In the genomic region with DNA sequence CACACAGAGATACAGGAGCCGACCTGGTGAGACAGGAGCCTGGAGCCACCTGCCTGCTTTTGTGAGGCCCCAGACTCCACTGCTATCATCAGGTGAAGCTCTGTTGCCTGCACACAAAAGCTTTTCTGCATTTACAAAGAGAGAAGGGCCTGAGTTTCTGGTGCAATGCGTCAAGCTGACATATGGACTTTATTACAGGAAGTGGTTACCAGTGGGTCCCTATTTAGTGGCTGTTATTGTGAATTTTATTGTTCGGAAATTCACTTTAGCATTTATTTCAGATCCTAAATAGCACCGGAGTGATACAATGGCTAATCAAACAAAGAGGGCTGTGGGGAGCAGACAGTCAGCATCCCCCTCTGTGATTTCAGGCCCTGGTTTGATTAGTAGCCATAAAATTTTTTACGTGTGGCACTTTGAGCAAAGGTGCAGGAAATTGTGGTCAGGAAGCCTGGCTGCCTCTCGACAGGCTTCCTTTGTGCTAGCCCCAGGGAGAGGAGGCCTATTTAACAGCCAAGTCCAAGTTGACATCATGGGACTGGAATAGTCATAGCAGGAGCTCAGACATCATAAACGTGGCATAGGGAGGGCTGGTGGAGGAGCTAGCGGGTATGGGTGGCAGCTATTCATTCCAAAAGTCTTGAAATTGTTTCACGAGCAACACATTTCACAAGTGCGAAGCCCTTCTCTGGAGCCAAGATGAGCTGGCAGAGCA, we compare ENCODE assay signal across 8 cellular contexts. TPM values are rescaled to one million over a fixed set of nuclear protein-coding genes. Genes with fewer than 3 reads are reported as not detected.
DNase-seq lines count a peak whose midpoint lies in the region; ATAC-seq, FAIRE-seq and TF ChIP-seq lines count a peak whose summit lies in the region.

No MANE protein-coding gene starts in this region.

- TF ChIP-seq CTCF in heart right ventricle (IDR thresholded peaks at IDR 0.05), result no peak
- TF ChIP-seq CTCF in lower leg skin (IDR thresholded peaks at IDR 0.05), result no peak

- intact Hi-C loops in heart right ventricle (cut with DNase I), result loop anchor here in 1 of 10 donors (10.0 kb wide), 1 partner anchor 62 kb away; no protein-coding TSS in a partner anchor
- intact Hi-C loops in lower leg skin (cut with DNase I; ENCODE audit: low total_unique reads), result no loop called here

- peaks cover 10 to 90% (median 56%) of the 10 kb centered on the region in 9 donors for H3K4me1 ChIP-seq in heart right ventricle

- peaks cover 19% of the 10 kb centered on the region for H3K4me1 Mint-ChIP-seq in activated CD4-positive, alpha-beta T cell treated with anti-CD3 and anti-CD28 coated beads, Interleukin-2, amount 10 ng/mL, durations not matched to agents 7 days and 5 days

- DNase-seq in H54 (ENCODE audit: insufficient read length, low spot score) (peak; percentile 90), NCI-H146 treated with DMSO at 0.1 percent for 48 hours (lab: John Stamatoyannopoulos, UW; ENCODE audit: unreplicated experiment) (peak; percentile 72), heart right ventricle (peak in 1 of 2 donors; percentile 65), OCI-M2 (lab: John Stamatoyannopoulos, UW; ENCODE audit: unreplicated experiment) (no peak), lower leg skin (ENCODE audit: low spot score in 2 of 2) (no peak)
- DNase-seq in activated CD4-positive, alpha-beta T cell treated with anti-CD3 and anti-CD28 coated beads, Interleukin-2, amount 10 ng/mL, durations not matched to agents 7 days and 5 days, result peak; percentile 20
- DNase-seq in stimulated activated CD8-positive, alpha-beta memory T cell treated with anti-CD3 and anti-CD28 coated beads, Interleukin-4, amount 100 ng/mL, for 48 hours, result peak; percentile 60

- H3K27ac Mint-ChIP-seq in activated CD4-positive, alpha-beta T cell treated with anti-CD3 and anti-CD28 coated beads, Interleukin-2, amount 10 ng/mL, durations not matched to agents 7 days and 5 days, result peak overlapping the region; percentile 31

- CTCF ChIA-PET in activated CD4-positive, alpha-beta T cell treated with anti-CD3 and anti-CD28 coated beads, Interleukin-2, amount 10 ng/mL, durations not matched to agents 7 days and 5 days (lab: Charles Lee), result interaction anchor here (1.5 to 1.9 kb wide), 2 partner anchors 9 to 13 kb away, joined by 3 to 6 read pairs; no protein-coding TSS in a partner anchor

- H3K36me3 ChIP-seq in heart right ventricle, result peaks cover 0 to 93% (median 0%) of the 10 kb centered on the region in 9 donors

- WGBS in heart right ventricle, 2 donors, result 52 to 62% methylated on average over 10 of the region's 10 CpGs
- 36 to 46% methylated on average over 10 of the region's 10 CpGs for WGBS in lower leg skin, 2 donors

- H3K9me3 Mint-ChIP-seq in activated CD4-positive, alpha-beta T cell treated with anti-CD3 and anti-CD28 coated beads, Interleukin-2, amount 10 ng/mL, durations not matched to agents 7 days and 5 days, result no peaks in the 10 kb centered on the region

- H3K9me3 ChIP-seq in heart right ventricle, result peaks cover 0 to 9% (median 0%) of the 10 kb centered on the region in 11 donors

- no peaks in the 10 kb centered on the region for H3K27me3 ChIP-seq in heart right ventricle

- H3K36me3 Mint-ChIP-seq in activated CD4-positive, alpha-beta T cell treated with anti-CD3 and anti-CD28 coated beads, Interleukin-2, amount 10 ng/mL, durations not matched to agents 7 days and 5 days (ENCODE audit: low read depth), result no peaks in the 10 kb centered on the region

- H3K27ac ChIP-seq in heart right ventricle, result peak overlapping the region in 9 of 10 donors; percentile 53 to 84 (median 70)

- H3K27me3 Mint-ChIP-seq in activated CD4-positive, alpha-beta T cell treated with anti-CD3 and anti-CD28 coated beads, Interleukin-2, amount 10 ng/mL, durations not matched to agents 7 days and 5 days, result peaks cover 8% of the 10 kb centered on the region

- TF ChIP-seq POLR2A in H54 (IDR thresholded peaks at IDR 0.05; ENCODE audit: low read depth, low read length) (no peak), lower leg skin (IDR thresholded peaks at IDR 0.05) (no peak)

- POLR2A ChIA-PET in activated CD4-positive, alpha-beta T cell treated with anti-CD3 and anti-CD28 coated beads, Interleukin-2, amount 10 ng/mL, durations not matched to agents 7 days and 5 days (lab: Charles Lee), result interaction anchor here (0.6 kb wide), 1 partner anchor 1709 kb away, joined by 6 read pairs; no protein-coding TSS in a partner anchor

- no peak overlapping the region for H3K4me3 ChIP-seq in heart right ventricle
- H3K4me3 ChIP-seq in lower leg skin (ENCODE audit: low read depth, poor library complexity, severe bottlenecking), result no peak overlapping the region

- H3K4me3 Mint-ChIP-seq in activated CD4-positive, alpha-beta T cell treated with anti-CD3 and anti-CD28 coated beads, Interleukin-2, amount 10 ng/mL, durations not matched to agents 7 days and 5 days, result no peak overlapping the region

- ATAC-seq in GM18499 (IDR thresholded peaks at IDR 0.05; ENCODE audit: insufficient read depth, unreplicated experiment) (peak; percentile 78), heart right ventricle (peak; percentile 75 to 95 (median 88))

- peak; percentile 81 for FAIRE-seq in H54 (lab: Jason Lieb, UNC)

RNA-seq across cellular contexts. Expression of gene TGFBI, which starts 8.4 kb away (rescaled TPM):
- total RNA-seq in activated CD4-positive, alpha-beta T cell treated with anti-CD3 and anti-CD28 coated beads, Interleukin-2, amount 10 ng/mL, durations not matched to agents 7 days and 5 days, result under 1 TPM; 0.10 to 0.27 TPM
- total RNA-seq in heart right ventricle (100 to 1,000 TPM in 1 of 10 donors, 10 to 100 TPM in 9; 29.6 to 137 (median 46.2) TPM), lower leg skin (100 to 1,000 TPM; 312 to 829 (median 484) TPM)
- polyA plus RNA-seq in heart right ventricle, result 10 to 100 TPM; 65.5 to 69.9 TPM

Comparison
In these comparisons a context has a peak if more than half of its experiments do, and no peak if none do; other contexts are left out.
1. DNase-seq: peak in H54 (single experiment), NCI-H146 treated with DMSO at 0.1 percent for 48 hours (single experiment), activated CD4-positive, alpha-beta T cell treated with anti-CD3 and anti-CD28 coated beads, Interleukin-2, amount 10 ng/mL, durations not matched to agents 7 days and 5 days (single experiment) and stimulated activated CD8-positive, alpha-beta memory T cell treated with anti-CD3 and anti-CD28 coated beads, Interleukin-4, amount 100 ng/mL, for 48 hours (single experiment); none in OCI-M2 (single experiment) and lower leg skin (0 of 2).
2. RNA of gene TGFBI, which starts 8.4 kb away (total RNA-seq): 312 to 829 TPM in lower leg skin and 29.6 to 137 TPM in heart right ventricle; 0.10 to 0.27 TPM in activated CD4-positive, alpha-beta T cell treated with anti-CD3 and anti-CD28 coated beads, Interleukin-2, amount 10 ng/mL, durations not matched to agents 7 days and 5 days; every median in the first group is over 10 times any median in the second.